22 cellular contexts compared by ENCODE assay signal in genomic region chr1:61285371-61285885, GRCh38.
A peak's percentile ranks its signal among the peaks of the same experiment; 100 is the strongest.
DNase-seq lines count a peak whose midpoint lies in the region; ATAC-seq, FAIRE-seq and TF ChIP-seq lines count a peak whose summit lies in the region.
"Had no signal": no experiment of that assay in that cellular context is flagged by ENCODE, and none has a peak within 500 bp of the region (broad histone marks: within the 10 kb centered on the region; RNA-seq: fewer than 3 reads in every experiment).

No MANE protein-coding gene starts in this region.

- peak overlapping the region; percentile 43 to 68; a peak in 3 of 6 replicates for H3K27ac ChIP-seq in A549
- H3K27ac ChIP-seq in PC-3 (ENCODE audit: low read length) = no peak overlapping the region
- peak overlapping the region; percentile 90 for H3K27ac ChIP-seq in keratinocyte (ENCODE audit: control insufficient read depth, insufficient read depth, low read length)
- H3K27ac ChIP-seq in substantia nigra (ENCODE audit: low read depth, low read length, poor library complexity, severe bottlenecking) = no peak overlapping the region
- H3K27ac ChIP-seq: 22Rv1, heart left ventricle, KMS-11, uterus had no signal

- H3K79me2 ChIP-seq in PC-3 (ENCODE audit: low read length) (no peaks in the 10 kb centered on the region), keratinocyte (ENCODE audit: control insufficient read depth, insufficient read depth, low read length) (no peaks in the 10 kb centered on the region)

- H3K36me3 ChIP-seq in PC-3 (ENCODE audit: low read depth, low read length) (no peaks in the 10 kb centered on the region), keratinocyte (ENCODE audit: control insufficient read depth in 2 of 2, extremely low read depth in 1 of 2, insufficient read depth in 2 of 2, low read length in 2 of 2) (no peaks in the 10 kb centered on the region)
- H3K36me3 ChIP-seq: heart left ventricle, uterus had no signal

- H3K4me1 ChIP-seq in A549 (peaks cover 57% of the 10 kb centered on the region), PC-3 (ENCODE audit: insufficient read depth, low read length) (peaks cover 34% of the 10 kb centered on the region), keratinocyte (ENCODE audit: control insufficient read depth, extremely low read depth, insufficient read depth, low read length) (peaks cover 36% of the 10 kb centered on the region)
- H3K4me1 ChIP-seq: uterus had no signal

- DNase-seq in A549 (ENCODE audit: low read depth in 1 of 2, low spot score in 1 of 2) (no peak), PC-3 (peak; percentile 7), cerebellar cortex (ENCODE audit: low spot score) (peak; percentile 37), keratinocyte (ENCODE audit: low read depth, low spot score) (no peak), substantia nigra (lab: John Stamatoyannopoulos, UW) (no peak), glomerular visceral epithelial cell (ENCODE audit: extremely low spot score) (no peak), posterior vena cava (ENCODE audit: low spot score) (no peak)
- DNase-seq: activated CD4-positive, alpha-beta memory T cell treated with anti-CD3 and anti-CD28 coated beads for 36 hours; activated CD8-positive, alpha-beta memory T cell treated with anti-CD3 and anti-CD28 coated beads, Interleukin-2, amount 50 U/mL, for 48 hours; CD8-positive, alpha-beta T cell; heart left ventricle; left colon; NCI-H146; NCI-H446; stimulated activated naive CD8-positive, alpha-beta T cell treated with anti-CD3 and anti-CD28 coated beads, Interleukin-15, Interleukin-2, amounts not matched to agents 100 U/mL and 50 U/mL, for 24 hours; uterus had no signal

- dilution Hi-C loops in keratinocyte (cut with MboI; ENCODE audit: extremely low pct_ligation_motif_present, low sequenced_read_pairs) = no loop called here

- TF ChIP-seq POLR2A in A549 (IDR thresholded peaks at IDR 0.05; ENCODE audit: low read length) = no peak

- no peak overlapping the region for H3K4me3 ChIP-seq in A549
- H3K4me3 ChIP-seq in PC-3 (ENCODE audit: low read length) = no peak overlapping the region
- H3K4me3 ChIP-seq in keratinocyte (ENCODE audit: control insufficient read depth in 2 of 3, extremely low read depth in 1 of 3, insufficient read depth in 2 of 3, low read depth in 1 of 3, low read length in 3 of 3) = peak overlapping the region in 2 of 3 experiments; percentile 29 to 36
- H3K4me3 ChIP-seq: heart left ventricle, uterus had no signal

- no TSS peak for BruUV-seq in PC-3 (replicated peaks; lab: Mats Ljungman, UMichigan)

- no peaks in the 10 kb centered on the region for H3K9me1 ChIP-seq in keratinocyte (ENCODE audit: control insufficient read depth, extremely low read depth, insufficient read depth, low read length)

- no peak for TF ChIP-seq RAD21 in A549 (conservative IDR thresholded peaks at IDR 0.05 in 1 of 2, IDR thresholded peaks at IDR 0.05 in 1 of 2)

- TF ChIP-seq EP300 in A549 (IDR thresholded peaks at IDR 0.05) = no peak

- H2AFZ ChIP-seq in PC-3 (ENCODE audit: low read length) (no peak overlapping the region), keratinocyte (ENCODE audit: control insufficient read depth, low read length) (no peak overlapping the region)

- H3F3A ChIP-seq in PC-3 (ENCODE audit: low read length, unreplicated experiment) = no peaks in the 10 kb centered on the region

- FAIRE-seq in A549 (lab: Jason Lieb, UNC) = no peak
- peak; percentile 43 for FAIRE-seq in keratinocyte (lab: Jason Lieb, UNC)

- POLR2A ChIA-PET in A549 (lab: Yijun Ruan, JAX) = interaction anchor here (0.7 kb wide), 1 partner anchor 14 kb away, joined by 3 read pairs; no protein-coding TSS in a partner anchor
- POLR2A ChIA-PET in PC-3 (lab: Charles Lee; ENCODE audit: unreplicated experiment) = no interaction called here

- WGBS in A549 (ENCODE audit: missing lambda C conversion rate) = 90% methylated on average over 3 of the region's 3 CpGs

- H3K9ac ChIP-seq in PC-3 (ENCODE audit: low read length) (no peak overlapping the region), keratinocyte (ENCODE audit: control insufficient read depth, extremely low read depth, insufficient read depth, low read length) (peak overlapping the region; percentile 66)
- H3K9ac ChIP-seq: KMS-11 had no signal

- H4K20me1 ChIP-seq in PC-3 (ENCODE audit: low read length) = no peaks in the 10 kb centered on the region
- no peaks in the 10 kb centered on the region for H4K20me1 ChIP-seq in keratinocyte (ENCODE audit: control insufficient read depth, extremely low read depth, insufficient read depth, low read length)

- CTCF ChIA-PET in A549 (lab: Yijun Ruan, JAX) = interaction anchor here (0.7 to 0.9 kb wide), 2 partner anchors 8 to 147 kb away, joined by 3 read pairs; no protein-coding TSS in a partner anchor
- CTCF ChIA-PET in PC-3 (lab: Charles Lee) = no interaction called here

- no peaks in the 10 kb centered on the region for H3K9me2 ChIP-seq in PC-3 (replicated peaks; ENCODE audit: low read length)

- H3K4me2 ChIP-seq in A549 (peak overlapping the region; percentile 30; the same call in 2 of the 3 replicates), PC-3 (ENCODE audit: low read length) (no peak overlapping the region), keratinocyte (ENCODE audit: control insufficient read depth, extremely low read depth, insufficient read depth, low read depth, low read length) (peak overlapping the region; percentile 72)

- no peak for ATAC-seq in A549
- no peak for ATAC-seq in PC-3
- no peak for ATAC-seq in GM18498 (IDR thresholded peaks at IDR 0.05; ENCODE audit: unreplicated experiment)
- ATAC-seq: activated CD4-positive, CD25-positive, alpha-beta regulatory T cell treated with anti-CD3 and anti-CD28 coated beads, Interleukin-2, amount 50 U/mL, for 24 hours; activated T-helper 17 cell treated with anti-CD3 and anti-CD28 coated beads, Interleukin-2, amount 50 U/mL, for 72 hours; CD8-positive, alpha-beta T cell; HCT116; left colon; stimulated activated naive CD8-positive, alpha-beta T cell treated with anti-CD3 and anti-CD28 coated beads, Interleukin-15, Interleukin-2, amounts not matched to agents 100 U/mL and 50 U/mL, for 24 hours had no signal

- H3K27me3 ChIP-seq in PC-3 (ENCODE audit: low read length) (no peaks in the 10 kb centered on the region), keratinocyte (ENCODE audit: control insufficient read depth, extremely low read depth, insufficient read depth, low read length) (no peaks in the 10 kb centered on the region)
- H3K27me3 ChIP-seq: heart left ventricle, uterus had no signal

- H3K9me3 ChIP-seq in A549 (no peaks in the 10 kb centered on the region), PC-3 (ENCODE audit: low read length) (no peaks in the 10 kb centered on the region), keratinocyte (ENCODE audit: control insufficient read depth, low read depth, low read length) (no peaks in the 10 kb centered on the region)
- H3K9me3 ChIP-seq: heart left ventricle, uterus had no signal

- TF ChIP-seq CTCF in A549 (IDR thresholded peaks at IDR 0.05) = no peak
- no peak for TF ChIP-seq CTCF in PC-3 (conservative IDR thresholded peaks at IDR 0.05; ENCODE audit: low read depth, low read length)
- peak in 1 of 3 experiments; percentile 32 for TF ChIP-seq CTCF in keratinocyte (optimal IDR thresholded peaks at IDR 0.05 in 1 of 3, IDR thresholded peaks at IDR 0.05 in 1 of 3, conservative IDR thresholded peaks at IDR 0.05 in 1 of 3; ENCODE audit: extremely low read depth in 1 of 3, insufficient read depth in 2 of 3, low read length in 3 of 3)

- intact Hi-C loops in PC-3 (cut with micrococcal nuclease) = no loop called here
- intact Hi-C loops in posterior vena cava (cut with DNase I) = no loop called here

TF ChIP-seq in A549, 52 proteins besides CTCF, POLR2A, EP300 and RAD21 (continues in another document):
- no peak for TF ChIP-seq JUN (IDR thresholded peaks at IDR 0.05)
- no peak for TF ChIP-seq PHF8 (IDR thresholded peaks at IDR 0.05; ENCODE audit: borderline replicate concordance, low read depth)
- TF ChIP-seq CHD4 (IDR thresholded peaks at IDR 0.05; ENCODE audit: borderline replicate concordance) = no peak
- no peak for TF ChIP-seq RFX5 (IDR thresholded peaks at IDR 0.05)
- no peak for TF ChIP-seq ZSCAN20 (CRISPR knock-in tag; IDR thresholded peaks at IDR 0.05)
- TF ChIP-seq ZNF302 (CRISPR knock-in tag; IDR thresholded peaks at IDR 0.05) = no peak
- TF ChIP-seq CBX2 (IDR thresholded peaks at IDR 0.05; ENCODE audit: borderline replicate concordance, low read depth) = no peak
- TF ChIP-seq CBX8 (IDR thresholded peaks at IDR 0.05) = no peak
- TF ChIP-seq MAZ (IDR thresholded peaks at IDR 0.05; ENCODE audit: borderline replicate concordance, low read depth, low read length) = no peak
- no peak for TF ChIP-seq HOXA7 (CRISPR knock-in tag; IDR thresholded peaks at IDR 0.05)
- TF ChIP-seq ELK1 (IDR thresholded peaks at IDR 0.05; ENCODE audit: low read depth, low read length) = no peak
- TF ChIP-seq USF2 (IDR thresholded peaks at IDR 0.05) = no peak
- no peak for TF ChIP-seq BCL3 (IDR thresholded peaks at IDR 0.05)
- TF ChIP-seq POLR2AphosphoS2 (conservative IDR thresholded peaks at IDR 0.05; ENCODE audit: low read length) = no peak
- no peak for TF ChIP-seq JUNB (IDR thresholded peaks at IDR 0.05)

Comparison
In these comparisons a context has a peak if more than half of its experiments do, and no peak if none do; other contexts are left out.
1. DNase-seq: peak in PC-3 (single experiment) and cerebellar cortex (single experiment); none in A549 (0 of 2), keratinocyte (single experiment), substantia nigra (0 of 49), glomerular visceral epithelial cell (single experiment) and posterior vena cava (single experiment).
2. H3K27ac ChIP-seq: peak in A549 (2 of 2) and keratinocyte (single experiment); none in PC-3 (single experiment) and substantia nigra (single experiment).
3. H3K4me3 ChIP-seq: peak in keratinocyte (2 of 3); none in A549 (single experiment) and PC-3 (single experiment).